In genomic region chr3:139388961-139389551, GRCh38 we compare ENCODE assay signal across 1 cellular context.
TF ChIP-seq lines count a peak whose summit lies in the region.

No MANE protein-coding gene starts in this region.

TF ChIP-seq in K562, 482 proteins besides CTCF, POLR2A, EP300 and RAD21 (continued from another document and continues in another):
- peak; percentile 28; the same call in 1 of the 2 replicates for TF ChIP-seq REST (CRISPR knock-in tag; IDR thresholded peaks at IDR 0.05; ENCODE audit: low read depth)
- TF ChIP-seq, protein P1, sequence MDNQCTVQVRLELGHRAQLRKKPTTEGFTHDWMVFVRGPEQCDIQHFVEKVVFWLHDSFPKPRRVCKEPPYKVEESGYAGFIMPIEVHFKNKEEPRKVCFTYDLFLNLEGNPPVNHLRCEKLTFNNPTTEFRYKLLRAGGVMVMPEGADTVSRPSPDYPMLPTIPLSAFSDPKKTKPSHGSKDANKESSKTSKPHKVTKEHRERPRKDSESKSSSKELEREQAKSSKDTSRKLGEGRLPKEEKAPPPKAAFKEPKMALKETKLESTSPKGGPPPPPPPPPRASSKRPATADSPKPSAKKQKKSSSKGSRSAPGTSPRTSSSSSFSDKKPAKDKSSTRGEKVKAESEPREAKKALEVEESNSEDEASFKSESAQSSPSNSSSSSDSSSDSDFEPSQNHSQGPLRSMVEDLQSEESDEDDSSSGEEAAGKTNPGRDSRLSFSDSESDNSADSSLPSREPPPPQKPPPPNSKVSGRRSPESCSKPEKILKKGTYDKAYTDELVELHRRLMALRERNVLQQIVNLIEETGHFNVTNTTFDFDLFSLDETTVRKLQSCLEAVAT (IDR thresholded peaks at IDR 0.05), result peak; percentile 69 to 76
- TF ChIP-seq AFF4 (CRISPR knock-in tag; IDR thresholded peaks at IDR 0.05), result peak; percentile 92
- no peak for TF ChIP-seq POLR3A (IDR thresholded peaks at IDR 0.05; ENCODE audit: borderline replicate concordance, extremely low read depth, insufficient read depth, insufficient read length)
- no peak for TF ChIP-seq GTF2E2 (tag; IDR thresholded peaks at IDR 0.05)
- TF ChIP-seq CBX8 (IDR thresholded peaks at IDR 0.05; ENCODE audit: borderline replicate concordance, extremely low read depth, low read depth, low read length, poor library complexity, severe bottlenecking), result no peak
- TF ChIP-seq RBBP5 (IDR thresholded peaks at IDR 0.05; ENCODE audit: borderline replicate concordance, insufficient read depth, low read length, poor library complexity, severe bottlenecking), result peak; percentile 45
- TF ChIP-seq ZNF592 (IDR thresholded peaks at IDR 0.05), result no peak
- TF ChIP-seq SUPT5H (IDR thresholded peaks at IDR 0.05), result no peak
- TF ChIP-seq CBX2 (IDR thresholded peaks at IDR 0.05; ENCODE audit: insufficient read depth, low read length, poor library complexity, severe bottlenecking), result no peak
- TF ChIP-seq ZNF449 (CRISPR knock-in tag; IDR thresholded peaks at IDR 0.05), result no peak
- TF ChIP-seq RB1 (IDR thresholded peaks at IDR 0.05; ENCODE audit: low read depth), result 0 out of 2 replicates have a peak, but pooled peaks have one; percentile 47
- TF ChIP-seq ASH1L (IDR thresholded peaks at IDR 0.05; ENCODE audit: borderline replicate concordance, low read depth, partially characterized antibody), result no peak
- no peak for TF ChIP-seq ZNF583 (CRISPR knock-in tag; IDR thresholded peaks at IDR 0.05)
- no peak for TF ChIP-seq ZNF133 (CRISPR knock-in tag; IDR thresholded peaks at IDR 0.05)
- TF ChIP-seq STAG1 (CRISPR knock-in tag; IDR thresholded peaks at IDR 0.05; ENCODE audit: borderline replicate concordance), result no peak
- TF ChIP-seq ZNF263 (CRISPR knock-in tag; IDR thresholded peaks at IDR 0.05; ENCODE audit: borderline replicate concordance), result no peak; the same call in 1 of the 2 replicates
- peak; percentile 72 for TF ChIP-seq SAP30 (IDR thresholded peaks at IDR 0.05; ENCODE audit: borderline replicate concordance, insufficient read depth, low read depth, low read length, poor library complexity, severe bottlenecking)
- TF ChIP-seq, protein P2, sequence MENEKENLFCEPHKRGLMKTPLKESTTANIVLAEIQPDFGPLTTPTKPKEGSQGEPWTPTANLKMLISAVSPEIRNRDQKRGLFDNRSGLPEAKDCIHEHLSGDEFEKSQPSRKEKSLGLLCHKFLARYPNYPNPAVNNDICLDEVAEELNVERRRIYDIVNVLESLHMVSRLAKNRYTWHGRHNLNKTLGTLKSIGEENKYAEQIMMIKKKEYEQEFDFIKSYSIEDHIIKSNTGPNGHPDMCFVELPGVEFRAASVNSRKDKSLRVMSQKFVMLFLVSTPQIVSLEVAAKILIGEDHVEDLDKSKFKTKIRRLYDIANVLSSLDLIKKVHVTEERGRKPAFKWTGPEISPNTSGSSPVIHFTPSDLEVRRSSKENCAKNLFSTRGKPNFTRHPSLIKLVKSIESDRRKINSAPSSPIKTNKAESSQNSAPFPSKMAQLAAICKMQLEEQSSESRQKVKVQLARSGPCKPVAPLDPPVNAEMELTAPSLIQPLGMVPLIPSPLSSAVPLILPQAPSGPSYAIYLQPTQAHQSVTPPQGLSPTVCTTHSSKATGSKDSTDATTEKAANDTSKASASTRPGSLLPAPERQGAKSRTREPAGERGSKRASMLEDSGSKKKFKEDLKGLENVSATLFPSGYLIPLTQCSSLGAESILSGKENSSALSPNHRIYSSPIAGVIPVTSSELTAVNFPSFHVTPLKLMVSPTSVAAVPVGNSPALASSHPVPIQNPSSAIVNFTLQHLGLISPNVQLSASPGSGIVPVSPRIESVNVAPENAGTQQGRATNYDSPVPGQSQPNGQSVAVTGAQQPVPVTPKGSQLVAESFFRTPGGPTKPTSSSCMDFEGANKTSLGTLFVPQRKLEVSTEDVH (IDR thresholded peaks at IDR 0.05; ENCODE audit: low read depth, partially characterized antibody), result no peak
- TF ChIP-seq SMARCA4 (IDR thresholded peaks at IDR 0.05), result peak; percentile 30; the same call in 1 of the 2 replicates
- TF ChIP-seq TCF3 (CRISPR knock-in tag; IDR thresholded peaks at IDR 0.05), result no peak
- TF ChIP-seq, protein P3, sequence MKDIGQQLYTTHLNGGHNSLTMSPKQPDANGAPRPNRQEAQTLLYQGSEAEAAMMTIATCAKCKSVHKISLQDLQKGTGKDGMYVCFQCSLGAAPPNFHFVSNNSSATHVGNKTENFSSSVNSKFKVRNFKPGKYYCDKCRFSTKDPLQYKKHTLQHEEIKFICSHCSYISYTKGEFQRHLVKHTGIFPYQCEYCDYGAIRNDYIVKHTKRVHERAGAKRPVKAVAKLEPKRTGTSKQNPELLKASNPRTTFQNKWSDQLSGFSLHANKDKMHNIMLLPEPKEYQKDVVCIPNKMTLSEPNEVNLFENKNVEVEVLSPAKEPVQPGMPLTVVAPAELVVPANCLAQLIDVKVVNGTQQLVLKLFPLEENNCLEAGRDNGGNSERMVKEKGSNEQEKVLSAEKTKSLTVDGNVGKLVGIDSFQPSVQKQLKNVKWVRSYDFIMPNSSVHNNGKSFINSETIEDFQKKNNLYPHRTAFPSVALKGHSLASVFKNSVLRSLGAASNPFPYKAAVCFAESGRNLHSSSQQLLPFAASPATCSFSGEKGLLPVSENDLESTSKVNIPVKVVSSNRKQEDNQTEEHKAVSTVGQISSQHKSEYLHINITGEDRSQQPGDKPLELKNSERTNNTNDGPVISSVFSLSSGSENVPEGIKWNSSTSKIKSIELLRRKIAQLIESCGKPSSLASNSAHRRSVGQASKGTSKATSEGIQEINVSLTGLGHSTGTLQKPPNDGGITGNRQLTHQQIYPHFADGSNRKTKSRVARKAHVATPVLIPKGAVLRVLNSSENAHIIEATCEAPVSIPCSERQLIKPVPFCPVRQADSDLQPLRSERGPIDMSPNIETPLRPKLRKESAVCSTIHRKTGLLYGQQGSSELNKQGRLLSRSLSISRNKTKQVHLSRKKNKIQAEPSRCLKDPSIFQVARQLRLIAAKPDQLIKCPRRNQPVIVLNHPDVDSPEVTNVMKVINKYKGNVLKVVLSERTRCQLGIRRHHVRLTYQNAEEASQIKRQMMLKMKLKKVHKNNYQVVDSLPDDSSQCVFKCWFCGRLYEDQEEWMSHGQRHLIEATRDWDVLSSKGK (CRISPR knock-in tag; IDR thresholded peaks at IDR 0.05), result no peak
- no peak for TF ChIP-seq ZBTB2 (IDR thresholded peaks at IDR 0.05)
- TF ChIP-seq ZNF830 (CRISPR knock-in tag; IDR thresholded peaks at IDR 0.05), result 0 out of 2 replicates have a peak, but pooled peaks have one; percentile 69
- no peak; a peak in 1 of 3 replicates for TF ChIP-seq CBX3 (IDR thresholded peaks at IDR 0.05; ENCODE audit: borderline replicate concordance in 1 of 2, low read length in 2 of 2)
- 0 out of 2 replicates have a peak, but pooled peaks have one; percentile 73 for TF ChIP-seq BRD4 (IDR thresholded peaks at IDR 0.05)
- no peak for TF ChIP-seq SNIP1 (IDR thresholded peaks at IDR 0.05; ENCODE audit: low read depth)
- TF ChIP-seq LCOR (CRISPR knock-in tag; IDR thresholded peaks at IDR 0.05), result peak; percentile 57
- TF ChIP-seq TAF7 (tag; IDR thresholded peaks at IDR 0.05), result peak; percentile 86
- no peak for TF ChIP-seq RBM22 (IDR thresholded peaks at IDR 0.05; ENCODE audit: low read depth, low read length, poor library complexity, severe bottlenecking)
- TF ChIP-seq MAZ (CRISPR knock-in tag; conservative IDR thresholded peaks at IDR 0.05 in 1 of 2, IDR thresholded peaks at IDR 0.05 in 1 of 2), result 0 out of 4 replicates have a peak, but pooled peaks of 1 of the 2 experiments have one; percentile 39
- TF ChIP-seq DIDO1 (tag; IDR thresholded peaks at IDR 0.05; ENCODE audit: low read depth), result peak; percentile 72
- TF ChIP-seq NONO (IDR thresholded peaks at IDR 0.05; ENCODE audit: low read depth in 2 of 2, low read length in 1 of 2), result 0 out of 4 replicates have a peak, but pooled peaks of 1 of the 2 experiments have one; percentile 22
